ENCODE assay signal across 15 cellular contexts in genomic region chr20:4942336-4942735, GRCh38. TPM values are rescaled to one million over a fixed set of nuclear protein-coding genes. Genes with fewer than 3 reads are reported as not detected.
A peak's percentile ranks its signal among the peaks of the same experiment; 100 is the strongest.
DNase-seq lines count a peak whose midpoint lies in the region; ATAC-seq and TF ChIP-seq lines count a peak whose summit lies in the region.
"Had no signal": no experiment of that assay in that cellular context is flagged by ENCODE, and none has a peak within 500 bp of the region (broad histone marks: within the 10 kb centered on the region; RNA-seq: fewer than 3 reads in every experiment).

No MANE protein-coding gene starts in this region.

- no peak overlapping the region for H2BK12ac ChIP-seq in H9 (ENCODE audit: insufficient read length, low read depth, low read length)

- H3K27ac Mint-ChIP-seq in H9, result peak overlapping the region in 2 of 3 experiments; percentile 33 to 62; a peak in 2 of 7 replicates
- H3K27ac Mint-ChIP-seq in nephron progenitor cell, result peak overlapping the region; percentile 71
- no peak overlapping the region for H3K27ac Mint-ChIP-seq in activated CD8-positive, alpha-beta memory T cell treated with anti-CD3 and anti-CD28 coated beads, Interleukin-2, amount 10 ng/mL, durations not matched to agents 7 days and 5 days

- H3K23ac ChIP-seq in H9 (ENCODE audit: insufficient read length, low read depth, low read length), result no peak overlapping the region

- TF ChIP-seq CTCF in AG10803 (conservative IDR thresholded peaks at IDR 0.05; ENCODE audit: low read length) (no peak), H9 (conservative IDR thresholded peaks at IDR 0.05) (no peak), nephron progenitor cell (IDR thresholded peaks at IDR 0.05) (no peak)

- H3K14ac ChIP-seq in H9 (ENCODE audit: insufficient read depth, low read length), result no peak overlapping the region

- no peak for ATAC-seq in activated CD8-positive, alpha-beta memory T cell treated with anti-CD3 and anti-CD28 coated beads, Interleukin-2, amount 10 ng/mL, durations not matched to agents 7 days and 5 days

- H4K20me1 ChIP-seq in H9 (ENCODE audit: control insufficient read depth, insufficient read depth, insufficient read length), result no peaks in the 10 kb centered on the region

- H2BK20ac ChIP-seq in H9 (ENCODE audit: low read depth, low read length, poor library complexity, severe bottlenecking), result no peak overlapping the region

- H3K23me2 ChIP-seq in H9 (ENCODE audit: insufficient read length, low read depth, low read length, poor library complexity, severe bottlenecking), result no peaks in the 10 kb centered on the region

- no peaks in the 10 kb centered on the region for H3K27me3 ChIP-seq in H9 (ENCODE audit: insufficient read depth, low read length)

- H3K36me3 Mint-ChIP-seq in H9 (ENCODE audit: insufficient read depth in 1 of 3, low read depth in 3 of 3) (no peaks in the 10 kb centered on the region; a peak in 1 of 7 replicates), nephron progenitor cell (ENCODE audit: low read depth) (no peaks in the 10 kb centered on the region)
- H3K36me3 Mint-ChIP-seq in activated CD8-positive, alpha-beta memory T cell treated with anti-CD3 and anti-CD28 coated beads, Interleukin-2, amount 10 ng/mL, durations not matched to agents 7 days and 5 days, result no peaks in the 10 kb centered on the region

- no peaks in the 10 kb centered on the region for H3K79me2 ChIP-seq in H9 (ENCODE audit: insufficient read depth, low read length)

- H3K4me2 ChIP-seq in H9 (ENCODE audit: insufficient read depth, insufficient read length, low read length), result no peak overlapping the region

- no peaks in the 10 kb centered on the region for H3K9me3 ChIP-seq in H9 (ENCODE audit: control insufficient read depth, low read depth, low read length)

- no peak overlapping the region for H3K27ac ChIP-seq in H9 (ENCODE audit: insufficient read length, low read depth, low read length)

- no peak overlapping the region for H4K5ac ChIP-seq in H9 (ENCODE audit: insufficient read length, low read depth, low read length)

- H3T11ph ChIP-seq in H9 (ENCODE audit: low read length), result no peak overlapping the region

- H3K9me3 Mint-ChIP-seq in H9 (no peaks in the 10 kb centered on the region), nephron progenitor cell (no peaks in the 10 kb centered on the region)
- H3K9me3 Mint-ChIP-seq in activated CD8-positive, alpha-beta memory T cell treated with anti-CD3 and anti-CD28 coated beads, Interleukin-2, amount 10 ng/mL, durations not matched to agents 7 days and 5 days (ENCODE audit: low read depth), result no peaks in the 10 kb centered on the region
- H3K9me3 Mint-ChIP-seq: CD8-positive, alpha-beta memory T cell had no signal

- H2AFZ ChIP-seq in H9 (ENCODE audit: low read length), result no peak overlapping the region

- H3K4ac ChIP-seq in H9 (ENCODE audit: low read depth, low read length), result no peak overlapping the region

- H2BK15ac ChIP-seq in H9 (ENCODE audit: low read depth, low read length), result no peak overlapping the region

- no peak overlapping the region for H2AK5ac ChIP-seq in H9 (ENCODE audit: insufficient read length, low read length)

- H3K4me1 Mint-ChIP-seq in H9 (peaks cover 7% of the 10 kb centered on the region in 2 experiments), nephron progenitor cell (peaks cover 23% of the 10 kb centered on the region)
- H3K4me1 Mint-ChIP-seq in activated CD8-positive, alpha-beta memory T cell treated with anti-CD3 and anti-CD28 coated beads, Interleukin-2, amount 10 ng/mL, durations not matched to agents 7 days and 5 days, result peaks cover 10% of the 10 kb centered on the region

- H3K56ac ChIP-seq in H9 (ENCODE audit: insufficient read length, low read depth, low read length), result no peak overlapping the region

- H2BK5ac ChIP-seq in H9 (ENCODE audit: insufficient read length, low read length), result no peak overlapping the region

- DNase-seq in AG10803 (ENCODE audit: low read depth) (peak; percentile 90), H9 (no peak), dedifferentiated amniotic fluid mesenchymal stem cell (ENCODE audit: extremely low spot score) (peak; percentile 68), nephron progenitor cell (no peak), NCI-H345 treated with DMSO at 0.1 percent for 48 hours (lab: John Stamatoyannopoulos, UW; ENCODE audit: unreplicated experiment) (no peak)
- DNase-seq in NK-92 treated with Interleukin-12 subunit alpha and Interleukin-12 subunit beta, amount 100 ng/mL, for 24 hours (lab: John Stamatoyannopoulos, UW), result no peak
- DNase-seq in activated CD8-positive, alpha-beta memory T cell treated with anti-CD3 and anti-CD28 coated beads, Interleukin-2, amount 10 ng/mL, durations not matched to agents 7 days and 5 days, result no peak
- DNase-seq in activated naive CD4-positive, alpha-beta T cell treated with anti-CD3 and anti-CD28 coated beads, Interleukin-2, amount 50 U/mL, for 16 hours, result no peak
- DNase-seq: activated CD8-positive, alpha-beta memory T cell treated with anti-CD3 and anti-CD28 coated beads for 24 hours; activated effector memory CD4-positive, alpha-beta T cell treated with Interleukin-2 at 50 U/mL for 16 hours; CD8-positive, alpha-beta memory T cell; cortex of kidney; NCI-H187; NCI-H510A; stimulated activated naive CD4-positive, alpha-beta T cell had no signal

- H4K8ac ChIP-seq in H9 (replicated peaks; ENCODE audit: insufficient read length, low read depth, low read length), result no peak overlapping the region

- no peaks in the 10 kb centered on the region for H3K27me3 Mint-ChIP-seq in H9 (ENCODE audit: low read depth)
- H3K27me3 Mint-ChIP-seq in nephron progenitor cell (ENCODE audit: low read depth, poor library complexity), result peaks cover 4% of the 10 kb centered on the region
- no peaks in the 10 kb centered on the region for H3K27me3 Mint-ChIP-seq in activated CD8-positive, alpha-beta memory T cell treated with anti-CD3 and anti-CD28 coated beads, Interleukin-2, amount 10 ng/mL, durations not matched to agents 7 days and 5 days
- H3K27me3 Mint-ChIP-seq: CD8-positive, alpha-beta memory T cell had no signal

- H3K4me3 ChIP-seq in AG10803 (ENCODE audit: low read length), result no peak overlapping the region

- 0 out of 2 replicates have a peak, but pooled peaks cover 3% of the 10 kb centered on the region for H3K4me1 ChIP-seq in H9 (ENCODE audit: insufficient read depth, low read length)

- H4K91ac ChIP-seq in H9 (ENCODE audit: insufficient read length, low read depth, low read length), result no peak overlapping the region

- H3K79me1 ChIP-seq in H9 (ENCODE audit: insufficient read depth, low read depth, low read length, poor library complexity, severe bottlenecking), result no peaks in the 10 kb centered on the region

- no peak overlapping the region for H3K9ac ChIP-seq in H9 (ENCODE audit: extremely low read depth, insufficient read length, low read length)

- no peak overlapping the region for H3K4me3 Mint-ChIP-seq in H9
- H3K4me3 Mint-ChIP-seq in nephron progenitor cell, result no peak overlapping the region
- no peak overlapping the region for H3K4me3 Mint-ChIP-seq in activated CD8-positive, alpha-beta memory T cell treated with anti-CD3 and anti-CD28 coated beads, Interleukin-2, amount 10 ng/mL, durations not matched to agents 7 days and 5 days
- H3K4me3 Mint-ChIP-seq: CD8-positive, alpha-beta memory T cell had no signal

- no peak overlapping the region for H3K18ac ChIP-seq in H9 (ENCODE audit: insufficient read length, low read depth, low read length)

- no peak overlapping the region for H2BK120ac ChIP-seq in H9 (ENCODE audit: low read depth, low read length, poor library complexity, severe bottlenecking)

- WGBS in H9 (ENCODE audit: extremely low coverage, insufficient read length, low lambda C conversion rate), result no CpG with 5 or more reads among the region's 5 CpGs

- CTCF ChIA-PET in activated CD8-positive, alpha-beta memory T cell treated with anti-CD3 and anti-CD28 coated beads, Interleukin-2, amount 10 ng/mL, durations not matched to agents 7 days and 5 days (lab: Charles Lee), result interaction anchor here (0.8 kb wide), 1 partner anchor 201 kb away, joined by 3 read pairs; no protein-coding TSS in a partner anchor

RNA-seq across cellular contexts. Expression of gene SLC23A2, which starts 59.0 kb away (rescaled TPM):
- 16.3 and 16.5 TPM in 2 replicates for total RNA-seq in H9 (2021)
- total RNA-seq in activated CD8-positive, alpha-beta memory T cell treated with anti-CD3 and anti-CD28 coated beads, Interleukin-2, amount 10 ng/mL, durations not matched to agents 7 days and 5 days, result 10 to 100 TPM; 16.1 to 16.5 TPM

Comparison
In these comparisons a context has a peak if more than half of its experiments do, and no peak if none do; other contexts are left out.
1. DNase-seq: peak in AG10803 (single experiment) and dedifferentiated amniotic fluid mesenchymal stem cell (single experiment); none in H9 (single experiment), nephron progenitor cell (single experiment), NK-92 treated with Interleukin-12 subunit alpha and Interleukin-12 subunit beta, amount 100 ng/mL, for 24 hours (single experiment), activated CD8-positive, alpha-beta memory T cell treated with anti-CD3 and anti-CD28 coated beads, Interleukin-2, amount 10 ng/mL, durations not matched to agents 7 days and 5 days (single experiment), activated naive CD4-positive, alpha-beta T cell treated with anti-CD3 and anti-CD28 coated beads, Interleukin-2, amount 50 U/mL, for 16 hours (single experiment) and NCI-H345 treated with DMSO at 0.1 percent for 48 hours (single experiment).